In the genomic region with DNA sequence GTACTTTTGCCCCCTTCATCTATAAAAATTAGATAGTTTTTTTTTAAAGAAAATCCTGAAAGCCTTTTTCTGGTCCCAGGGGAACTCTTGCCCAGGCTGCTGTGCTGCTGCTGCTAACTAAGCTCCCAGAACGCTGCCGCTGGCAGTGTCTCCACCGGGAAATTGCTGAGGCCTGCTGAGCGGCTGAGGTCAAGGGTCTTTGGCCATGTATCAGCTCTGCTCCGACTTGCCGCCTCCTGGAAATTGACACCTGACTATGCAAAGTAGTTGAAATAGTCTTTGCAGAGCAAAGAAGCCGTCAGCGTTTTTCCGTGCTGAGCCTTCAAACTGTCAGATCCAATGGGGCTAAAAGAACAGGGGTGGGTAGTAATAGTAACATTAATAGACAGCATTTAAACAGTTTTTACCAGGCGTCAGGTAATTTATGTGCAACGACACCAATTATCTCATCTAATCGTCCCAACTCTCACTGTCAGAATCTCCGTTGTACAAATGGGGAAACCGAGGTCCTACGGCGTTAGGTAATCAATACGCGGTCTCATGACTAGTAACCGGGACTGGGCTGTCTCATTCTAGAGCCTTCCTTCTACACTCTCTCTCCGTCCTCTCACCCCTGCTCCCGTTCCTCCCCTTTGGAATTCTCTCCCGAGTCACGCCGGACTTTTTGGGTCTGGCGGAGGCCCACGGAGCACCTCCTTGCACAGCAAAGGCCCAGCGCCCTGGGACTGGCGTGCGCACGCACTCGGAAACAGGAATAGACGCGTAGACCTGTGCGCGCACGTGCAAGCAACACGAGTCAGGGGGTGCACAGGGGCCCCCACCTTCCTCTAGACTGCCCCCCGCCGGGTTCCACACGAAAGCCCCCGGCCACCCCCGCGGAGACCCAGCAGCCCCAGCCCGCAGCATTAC, we compare ENCODE assay signal across 1 cellular context.
TF ChIP-seq lines count a peak whose summit lies in the region.

No MANE protein-coding gene starts in this region.

TF ChIP-seq in SK-N-SH, 30 proteins besides CTCF, POLR2A, EP300 and RAD21 (continued from another document):
- TF ChIP-seq, protein P1, sequence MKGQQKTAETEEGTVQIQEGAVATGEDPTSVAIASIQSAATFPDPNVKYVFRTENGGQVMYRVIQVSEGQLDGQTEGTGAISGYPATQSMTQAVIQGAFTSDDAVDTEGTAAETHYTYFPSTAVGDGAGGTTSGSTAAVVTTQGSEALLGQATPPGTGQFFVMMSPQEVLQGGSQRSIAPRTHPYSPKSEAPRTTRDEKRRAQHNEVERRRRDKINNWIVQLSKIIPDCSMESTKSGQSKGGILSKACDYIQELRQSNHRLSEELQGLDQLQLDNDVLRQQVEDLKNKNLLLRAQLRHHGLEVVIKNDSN (IDR thresholded peaks at IDR 0.05; ENCODE audit: borderline replicate concordance, low read depth), result no peak
- TF ChIP-seq SMC3 (IDR thresholded peaks at IDR 0.05; ENCODE audit: low read depth, low read length) (no peak), MXI1 (IDR thresholded peaks at IDR 0.05; ENCODE audit: low read depth, low read length) (peak; percentile 58; the same call in 1 of the 2 replicates), RCOR1 (IDR thresholded peaks at IDR 0.05; ENCODE audit: low read length) (no peak), GABPA (IDR thresholded peaks at IDR 0.05; ENCODE audit: low read depth) (no peak), GATA2 (CRISPR knock-in tag; IDR thresholded peaks at IDR 0.05) (no peak), CHD2 (IDR thresholded peaks at IDR 0.05; ENCODE audit: low read length, partially characterized antibody) (no peak), NFIC (IDR thresholded peaks at IDR 0.05; ENCODE audit: borderline replicate concordance) (no peak), NRF1 (IDR thresholded peaks at IDR 0.05; ENCODE audit: low read depth, low read length) (peak; percentile 34; the same call in 1 of the 2 replicates)
- TF ChIP-seq, protein P2, sequence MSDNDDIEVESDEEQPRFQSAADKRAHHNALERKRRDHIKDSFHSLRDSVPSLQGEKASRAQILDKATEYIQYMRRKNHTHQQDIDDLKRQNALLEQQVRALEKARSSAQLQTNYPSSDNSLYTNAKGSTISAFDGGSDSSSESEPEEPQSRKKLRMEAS (IDR thresholded peaks at IDR 0.05; ENCODE audit: low read depth), result 0 out of 2 replicates have a peak, but pooled peaks have one; percentile 28
